ENCODE assay signal across 1 cellular context in the genomic region with DNA sequence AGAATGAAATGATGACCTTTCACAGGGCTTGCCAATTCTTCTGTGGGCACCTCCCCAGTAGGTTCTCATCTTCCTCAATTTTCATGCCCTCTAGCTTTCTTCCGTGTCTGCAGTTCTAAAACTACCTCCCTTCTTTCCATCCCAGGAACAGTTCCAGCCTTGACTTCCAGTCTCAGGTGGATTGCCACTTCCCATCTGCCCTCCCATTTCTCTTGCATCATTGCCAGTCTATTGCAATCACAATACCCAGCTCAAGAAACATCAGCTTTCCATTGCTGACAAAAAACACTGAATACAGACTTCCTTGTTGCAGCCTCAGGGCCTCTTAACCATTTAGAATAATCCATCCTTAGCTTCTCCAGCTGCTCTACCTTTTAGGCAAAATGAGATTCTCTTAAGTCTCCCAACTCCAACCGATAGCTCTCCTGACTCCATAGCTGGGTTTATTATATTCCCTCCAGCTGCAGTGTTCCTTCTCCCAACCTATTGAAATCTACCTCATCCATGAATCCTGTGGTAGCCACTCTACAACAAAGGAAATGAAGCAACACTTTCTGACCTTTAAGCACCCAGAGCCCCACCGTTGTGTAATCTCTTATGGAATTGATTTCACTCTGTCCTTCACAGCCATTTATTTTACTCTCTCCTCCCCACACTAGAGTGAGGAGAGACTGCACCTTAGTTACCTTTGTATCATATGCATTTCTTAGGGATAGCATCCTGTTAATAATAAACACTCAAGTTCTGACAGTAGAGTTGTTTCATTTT.
TF ChIP-seq lines count a peak whose summit lies in the region.

No MANE protein-coding gene starts in this region.

TF ChIP-seq in SK-N-SH, 30 proteins besides CTCF, POLR2A, EP300 and RAD21 (continued from another document):
- TF ChIP-seq, protein P1, sequence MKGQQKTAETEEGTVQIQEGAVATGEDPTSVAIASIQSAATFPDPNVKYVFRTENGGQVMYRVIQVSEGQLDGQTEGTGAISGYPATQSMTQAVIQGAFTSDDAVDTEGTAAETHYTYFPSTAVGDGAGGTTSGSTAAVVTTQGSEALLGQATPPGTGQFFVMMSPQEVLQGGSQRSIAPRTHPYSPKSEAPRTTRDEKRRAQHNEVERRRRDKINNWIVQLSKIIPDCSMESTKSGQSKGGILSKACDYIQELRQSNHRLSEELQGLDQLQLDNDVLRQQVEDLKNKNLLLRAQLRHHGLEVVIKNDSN (IDR thresholded peaks at IDR 0.05; ENCODE audit: borderline replicate concordance, low read depth) = no peak
- no peak for TF ChIP-seq JUND (IDR thresholded peaks at IDR 0.05)
- TF ChIP-seq NFIC (IDR thresholded peaks at IDR 0.05; ENCODE audit: borderline replicate concordance) = no peak
- TF ChIP-seq YY1 (IDR thresholded peaks at IDR 0.05; ENCODE audit: low read depth) = no peak
